Comparison of ENCODE assay signal across 8 cellular contexts in genomic region chr12:91355150-91356006, GRCh38.
DNase-seq lines count a peak whose midpoint lies in the region; ATAC-seq, FAIRE-seq and TF ChIP-seq lines count a peak whose summit lies in the region.

No MANE protein-coding gene starts in this region.

- peak; percentile 64 for TF ChIP-seq CTCF in CD14-positive monocyte (IDR thresholded peaks at IDR 0.05)

- no peak overlapping the region for H4K91ac ChIP-seq in mesenchymal stem cell (ENCODE audit: low read length)

- FAIRE-seq in endometrium (lab: Jason Lieb, UNC) = peak; percentile 85

- H3K27me3 Mint-ChIP-seq in CD14-positive monocyte (ENCODE audit: low read depth in 3 of 3) = peaks cover 0 to 2% (median 0%) of the 10 kb centered on the region in 3 donors
- H3K27me3 Mint-ChIP-seq in activated CD4-positive, alpha-beta T cell treated with anti-CD3 and anti-CD28 coated beads, Interleukin-2, amount 10 ng/mL, durations not matched to agents 24 days and 14 days = peaks cover 23% of the 10 kb centered on the region

- H3K27ac Mint-ChIP-seq in CD14-positive monocyte = no peak overlapping the region
- H3K27ac Mint-ChIP-seq in activated CD4-positive, alpha-beta T cell treated with anti-CD3 and anti-CD28 coated beads, Interleukin-2, amount 10 ng/mL, durations not matched to agents 24 days and 14 days = no peak overlapping the region

- H3K14ac ChIP-seq in mesenchymal stem cell (ENCODE audit: low read length in 2 of 2) = no peak overlapping the region

- H2BK120ac ChIP-seq in mesenchymal stem cell (ENCODE audit: low read depth, low read length) = no peak overlapping the region

- no peaks in the 10 kb centered on the region for H3K9me3 ChIP-seq in mesenchymal stem cell (ENCODE audit: control insufficient read depth, low read length)

- H3K36me3 ChIP-seq in mesenchymal stem cell (ENCODE audit: control insufficient read depth in 1 of 2, insufficient read depth in 2 of 2, low read depth in 1 of 2, low read length in 2 of 2) = no peaks in the 10 kb centered on the region

- no peak overlapping the region for H3K4ac ChIP-seq in mesenchymal stem cell (ENCODE audit: low read depth in 1 of 2, low read length in 2 of 2)

- no peak overlapping the region for H3K23ac ChIP-seq in mesenchymal stem cell (ENCODE audit: low read length in 2 of 2)

- H3K9ac ChIP-seq in mesenchymal stem cell (ENCODE audit: low read length) = no peak overlapping the region

- no peak overlapping the region for H3K4me3 ChIP-seq in mesenchymal stem cell (ENCODE audit: insufficient read depth in 1 of 2, low read depth in 1 of 2, low read length in 2 of 2)

- H2AFZ ChIP-seq in mesenchymal stem cell (ENCODE audit: low read depth, low read length) = no peak overlapping the region

- H3K27ac ChIP-seq in mesenchymal stem cell (ENCODE audit: low read length, poor library complexity, severe bottlenecking) = no peak overlapping the region

- H3K4me1 ChIP-seq in mesenchymal stem cell (ENCODE audit: control insufficient read depth, insufficient read depth, low read depth, low read length) = no peaks in the 10 kb centered on the region

- H3K4me2 ChIP-seq in mesenchymal stem cell (ENCODE audit: low read length, poor library complexity, severe bottlenecking) = no peak overlapping the region

- DNase-seq in CD14-positive monocyte (ENCODE audit: low spot score) = no peak
- DNase-seq in NCI-H226 = peak; percentile 42
- DNase-seq in activated CD4-positive, alpha-beta T cell treated with anti-CD3 and anti-CD28 coated beads, Interleukin-2, amount 10 ng/mL, durations not matched to agents 24 days and 14 days = peak; percentile 65
- peak; percentile 79 for DNase-seq in mesenchymal stem cell
- DNase-seq in stimulated activated naive CD4-positive, alpha-beta T cell treated with Interleukin-2 at 50 U/mL for 16 hours (lab: John Stamatoyannopoulos, UW) = peak; percentile 7

- WGBS in mesenchymal stem cell = 27% methylated on average over 7 of the region's 8 CpGs

- no peaks in the 10 kb centered on the region for H3K79me1 ChIP-seq in mesenchymal stem cell (replicated peaks; ENCODE audit: low read length, poor library complexity, severe bottlenecking)

- H2BK12ac ChIP-seq in mesenchymal stem cell (ENCODE audit: low read length in 2 of 2) = no peak overlapping the region

- no peak overlapping the region for H3K4me3 Mint-ChIP-seq in CD14-positive monocyte
- H3K4me3 Mint-ChIP-seq in activated CD4-positive, alpha-beta T cell treated with anti-CD3 and anti-CD28 coated beads, Interleukin-2, amount 10 ng/mL, durations not matched to agents 24 days and 14 days = no peak overlapping the region

- no peak overlapping the region for H2BK5ac ChIP-seq in mesenchymal stem cell (ENCODE audit: low read depth, low read length, poor library complexity, severe bottlenecking)

- H2BK15ac ChIP-seq in mesenchymal stem cell (ENCODE audit: low read depth, poor library complexity, severe bottlenecking) = no peak overlapping the region

- ATAC-seq in GM18909 (IDR thresholded peaks at IDR 0.05; ENCODE audit: poor library complexity, unreplicated experiment) = peak; percentile 96
- ATAC-seq in HG03103 (IDR thresholded peaks at IDR 0.05; ENCODE audit: low read depth, unreplicated experiment) = peak; percentile 87

- H3K27me3 ChIP-seq in mesenchymal stem cell (ENCODE audit: control insufficient read depth in 1 of 2, insufficient read depth in 1 of 2, low read length in 2 of 2) = no peaks in the 10 kb centered on the region

- no peak overlapping the region for H2AK5ac ChIP-seq in mesenchymal stem cell (ENCODE audit: low read length, severe bottlenecking)

- H3K4me1 Mint-ChIP-seq in CD14-positive monocyte = no peaks in the 10 kb centered on the region
- no peaks in the 10 kb centered on the region for H3K4me1 Mint-ChIP-seq in activated CD4-positive, alpha-beta T cell treated with anti-CD3 and anti-CD28 coated beads, Interleukin-2, amount 10 ng/mL, durations not matched to agents 24 days and 14 days

- H3K36me3 Mint-ChIP-seq in CD14-positive monocyte = no peaks in the 10 kb centered on the region
- no peaks in the 10 kb centered on the region for H3K36me3 Mint-ChIP-seq in activated CD4-positive, alpha-beta T cell treated with anti-CD3 and anti-CD28 coated beads, Interleukin-2, amount 10 ng/mL, durations not matched to agents 24 days and 14 days (ENCODE audit: low read depth)

- intact Hi-C loops in CD14-positive monocyte (cut with micrococcal nuclease) = no loop called here
- intact Hi-C loops in activated CD4-positive, alpha-beta T cell treated with anti-CD3 and anti-CD28 coated beads, Interleukin-2, amount 10 ng/mL, durations not matched to agents 24 days and 14 days (cut with micrococcal nuclease) = no loop called here

- H3K9me3 Mint-ChIP-seq in CD14-positive monocyte = peaks cover 0 to 2% (median 0%) of the 10 kb centered on the region in 7 donors
- H3K9me3 Mint-ChIP-seq in activated CD4-positive, alpha-beta T cell treated with anti-CD3 and anti-CD28 coated beads, Interleukin-2, amount 10 ng/mL, durations not matched to agents 24 days and 14 days = no peaks in the 10 kb centered on the region

- H3K18ac ChIP-seq in mesenchymal stem cell (ENCODE audit: low read depth in 1 of 2, low read length in 2 of 2) = peak overlapping the region in 1 of 2 experiments; percentile 76

- no peak overlapping the region for H4K8ac ChIP-seq in mesenchymal stem cell (ENCODE audit: low read length)
